Comparison of ENCODE assay signal across 21 cellular contexts in the genomic region with DNA sequence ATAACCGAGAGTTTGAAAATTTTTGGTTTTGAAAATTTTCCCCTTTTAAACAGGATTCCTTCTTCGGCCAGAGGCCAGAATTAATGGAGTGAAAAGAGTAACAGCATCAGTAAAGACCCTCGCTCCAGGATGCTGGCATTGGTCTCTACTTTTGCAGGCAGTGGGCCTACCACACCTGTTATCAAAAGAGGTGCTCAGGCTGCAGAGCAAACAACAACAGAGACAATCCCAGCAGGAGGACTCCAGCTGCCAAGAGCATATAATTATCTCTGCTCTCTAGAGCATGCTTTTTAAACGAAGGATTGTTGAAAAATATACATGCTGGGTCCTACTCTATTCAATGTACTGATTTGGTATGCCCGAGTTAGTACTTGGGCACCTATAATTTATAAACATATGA.
DNase-seq lines count a peak whose midpoint lies in the region; ATAC-seq and TF ChIP-seq lines count a peak whose summit lies in the region.
"Had no signal": no experiment of that assay in that cellular context is flagged by ENCODE, and none has a peak within 500 bp of the region (broad histone marks: within the 10 kb centered on the region; RNA-seq: fewer than 3 reads in every experiment).

No MANE protein-coding gene starts in this region.

- no peak overlapping the region for H3K4me3 Mint-ChIP-seq in endothelial cell (ENCODE audit: unreplicated experiment)
- H3K4me3 Mint-ChIP-seq: activated CD4-positive, alpha-beta T cell treated with anti-CD3 and anti-CD28 coated beads for 36 hours; activated naive CD8-positive, alpha-beta T cell; activated T-cell treated with anti-CD3 and anti-CD28 coated beads, Interleukin-2, amount 50 U/mL, for 72 hours; B cell; T-cell had no signal

- H3K9me3 ChIP-seq in upper lobe of left lung (no peaks in the 10 kb centered on the region), transverse colon (no peaks in the 10 kb centered on the region)
- H3K9me3 ChIP-seq: Caco-2, gastrocnemius medialis, MG63, right atrium auricular region had no signal

- in situ Hi-C loops in transverse colon (cut with MboI; ENCODE audit: low pct_ligation_motif_present in 1 of 4, low pct_unique_long_range_greater_than_20kb in 1 of 4, low sequenced_read_pairs in 3 of 4), result no loop called here

- ATAC-seq in upper lobe of left lung (ENCODE audit: low FRiP score in 2 of 2), result no peak
- ATAC-seq: activated CD4-positive, alpha-beta T cell treated with anti-CD3 and anti-CD28 coated beads for 36 hours; gastrocnemius medialis; T-cell had no signal

- H3K27ac ChIP-seq in upper lobe of left lung (no peak overlapping the region), transverse colon (no peak overlapping the region)
- H3K27ac ChIP-seq: gastrocnemius medialis, right atrium auricular region had no signal

- H3K36me3 ChIP-seq in upper lobe of left lung (no peaks in the 10 kb centered on the region), transverse colon (no peaks in the 10 kb centered on the region)
- H3K36me3 ChIP-seq: gastrocnemius medialis, MG63, right atrium auricular region had no signal

- no peaks in the 10 kb centered on the region for H3K9me3 Mint-ChIP-seq in endothelial cell (ENCODE audit: unreplicated experiment)

- DNase-seq in NCI-H2029 (lab: John Stamatoyannopoulos, UW) (peak; percentile 61), NCI-H2029 treated with DMSO at 0.1 percent for 48 hours (lab: John Stamatoyannopoulos, UW) (no peak), NCI-H2081 (lab: John Stamatoyannopoulos, UW) (peak; percentile 94 to 99), NCI-H510A (lab: John Stamatoyannopoulos, UW) (peak; percentile 45), retina (peak; percentile 23), upper lobe of left lung (no peak), endothelial cell (ENCODE audit: low spot score) (no peak), transverse colon (no peak)
- DNase-seq: 8988T; activated CD4-positive, alpha-beta T cell treated with anti-CD3 and anti-CD28 coated beads for 36 hours; activated T-cell treated with anti-CD3 and anti-CD28 coated beads, Interleukin-2, amount 50 U/mL, for 72 hours; Caco-2; cerebellar nuclear complex; gastrocnemius medialis; MG63; NCI-H524 treated with DMSO at 0.1 percent for 48 hours; stimulated activated CD4-positive, alpha-beta T cell treated with anti-CD3 and anti-CD28 coated beads, Interleukin-12 subunit alpha, Interleukin-12 subunit beta, amount 100 ng/mL, for 4 hours; T-cell had no signal

- no peak overlapping the region for H3K27ac Mint-ChIP-seq in endothelial cell (ENCODE audit: unreplicated experiment)
- H3K27ac Mint-ChIP-seq: activated CD4-positive, alpha-beta T cell treated with anti-CD3 and anti-CD28 coated beads for 36 hours; activated naive CD8-positive, alpha-beta T cell; activated T-cell treated with anti-CD3 and anti-CD28 coated beads, Interleukin-2, amount 50 U/mL, for 72 hours; B cell; T-cell had no signal

- H3K27me3 ChIP-seq in upper lobe of left lung (no peaks in the 10 kb centered on the region), transverse colon (no peaks in the 10 kb centered on the region)
- H3K27me3 ChIP-seq: gastrocnemius medialis, MG63, right atrium auricular region had no signal

- H3K27me3 Mint-ChIP-seq in endothelial cell (ENCODE audit: unreplicated experiment), result peaks cover 2% of the 10 kb centered on the region
- H3K27me3 Mint-ChIP-seq: activated CD4-positive, alpha-beta T cell treated with anti-CD3 and anti-CD28 coated beads for 36 hours; activated naive CD8-positive, alpha-beta T cell; B cell; T-cell had no signal

- no peaks in the 10 kb centered on the region for H3K36me3 Mint-ChIP-seq in endothelial cell (ENCODE audit: low read depth, unreplicated experiment)
- H3K36me3 Mint-ChIP-seq: activated naive CD8-positive, alpha-beta T cell; T-cell had no signal

- no peak for TF ChIP-seq CTCF in upper lobe of left lung (IDR thresholded peaks at IDR 0.05)
- no peak for TF ChIP-seq CTCF in endothelial cell (IDR thresholded peaks at IDR 0.05; ENCODE audit: unreplicated experiment)
- TF ChIP-seq CTCF in transverse colon (IDR thresholded peaks at IDR 0.05), result no peak

- intact Hi-C loops in transverse colon (cut with DNase I; ENCODE audit: low total_unique reads), result no loop called here

- H3K4me1 Mint-ChIP-seq in endothelial cell (ENCODE audit: unreplicated experiment), result no peaks in the 10 kb centered on the region
- H3K4me1 Mint-ChIP-seq: activated CD4-positive, alpha-beta T cell treated with anti-CD3 and anti-CD28 coated beads for 36 hours; B cell; T-cell had no signal

- H3K4me1 ChIP-seq in upper lobe of left lung, result no peaks in the 10 kb centered on the region
- no peaks in the 10 kb centered on the region for H3K4me1 ChIP-seq in transverse colon
- H3K4me1 ChIP-seq: Caco-2, gastrocnemius medialis, right atrium auricular region had no signal

- 65 to 66% methylated on average over 5 of the region's 5 CpGs for WGBS in upper lobe of left lung, 2 donors
- WGBS in transverse colon (ENCODE audit: low coverage in 1 of 2), 2 donors, result 62 to 91% methylated on average over 4 to 5 of the region's 5 CpGs

- no peak overlapping the region for H3K4me3 ChIP-seq in upper lobe of left lung
- no peak overlapping the region for H3K4me3 ChIP-seq in transverse colon
- H3K4me3 ChIP-seq: gastrocnemius medialis, MG63, right atrium auricular region had no signal

- TF ChIP-seq EP300 in upper lobe of left lung (IDR thresholded peaks at IDR 0.05) (no peak), transverse colon (IDR thresholded peaks at IDR 0.05; ENCODE audit: low read depth) (no peak)

- no peak for TF ChIP-seq POLR2A in upper lobe of left lung (IDR thresholded peaks at IDR 0.05)
- no peak for TF ChIP-seq POLR2A in transverse colon (IDR thresholded peaks at IDR 0.05)

Comparison
In these comparisons a context has a peak if more than half of its experiments do, and no peak if none do; other contexts are left out.
1. DNase-seq: peak in NCI-H2029 (single experiment), NCI-H2081 (2 of 2), NCI-H510A (single experiment) and retina (single experiment); none in NCI-H2029 treated with DMSO at 0.1 percent for 48 hours (single experiment), upper lobe of left lung (0 of 2), endothelial cell (single experiment) and transverse colon (single experiment).